In genomic region chr16:68081796-68082567, GRCh38 we compare ENCODE assay signal across 9 cellular contexts. TPM values are rescaled to one million over a fixed set of nuclear protein-coding genes. Genes with fewer than 3 reads are reported as not detected.
DNase-seq lines count a peak whose midpoint lies in the region; ATAC-seq and TF ChIP-seq lines count a peak whose summit lies in the region.
"Had no signal": no experiment of that assay in that cellular context is flagged by ENCODE, and none has a peak within 500 bp of the region (broad histone marks: within the 10 kb centered on the region; RNA-seq: fewer than 3 reads in every experiment).

No MANE protein-coding gene starts in this region.

- H2AFZ ChIP-seq in Loucy (ENCODE audit: low read length), result no peak overlapping the region
- no peak overlapping the region for H2AFZ ChIP-seq in PC-9

- no peak overlapping the region for H3K27ac ChIP-seq in CD4-positive, alpha-beta memory T cell (ENCODE audit: low read depth, low read length)
- H3K27ac ChIP-seq in duodenal mucosa (ENCODE audit: low read depth, low read length), result peak overlapping the region; percentile 44
- peak overlapping the region; percentile 90 for H3K27ac ChIP-seq in psoas muscle
- peak overlapping the region in 1 of 2 donors; percentile 32 for H3K27ac ChIP-seq in uterus
- H3K27ac ChIP-seq in PC-9, result no peak overlapping the region
- H3K27ac ChIP-seq: SJSA1 had no signal

- H3K9me3 ChIP-seq in CD4-positive, alpha-beta memory T cell (ENCODE audit: control insufficient read depth in 1 of 2, low read length in 2 of 2), result no peaks in the 10 kb centered on the region
- H3K9me3 ChIP-seq in Loucy (ENCODE audit: insufficient read depth, low read depth, low read length) (no peaks in the 10 kb centered on the region), duodenal mucosa (ENCODE audit: control insufficient read depth in 1 of 2, low read length in 2 of 2) (no peaks in the 10 kb centered on the region), psoas muscle (no peaks in the 10 kb centered on the region), uterus (no peaks in the 10 kb centered on the region), PC-9 (ENCODE audit: insufficient read depth, low read depth) (no peaks in the 10 kb centered on the region)
- H3K9me3 ChIP-seq: SJSA1 had no signal

- H3K36me3 ChIP-seq in CD4-positive, alpha-beta memory T cell (ENCODE audit: insufficient read depth, low read length), result no peaks in the 10 kb centered on the region
- H3K36me3 ChIP-seq in Loucy (ENCODE audit: insufficient read depth, low read length) (no peaks in the 10 kb centered on the region), duodenal mucosa (ENCODE audit: control insufficient read depth in 1 of 2, insufficient read depth in 2 of 2, low read length in 2 of 2) (peaks cover 0 to 12% of the 10 kb centered on the region in 2 donors), psoas muscle (ENCODE audit: insufficient read depth in 1 of 2, low read depth in 1 of 2) (peaks cover 0 to 13% of the 10 kb centered on the region in 2 donors), uterus (no peaks in the 10 kb centered on the region), PC-9 (ENCODE audit: low read depth) (no peaks in the 10 kb centered on the region)

- peak overlapping the region in 7 of 8 donors; percentile 38 to 91 (median 64) for H3K4me3 Mint-ChIP-seq in CD4-positive, alpha-beta memory T cell

- peak overlapping the region; percentile 67 to 95 (median 87) for H3K27ac Mint-ChIP-seq in CD4-positive, alpha-beta memory T cell

- CTCF ChIA-PET in CD4-positive, alpha-beta memory T cell (lab: Charles Lee; ENCODE audit: partially characterized antibody), result interaction anchor here (1.5 to 6.3 kb wide), 3 partner anchors 9 to 41 kb away, joined by 6 to 83 read pairs (median 67); no protein-coding TSS in a partner anchor
- CTCF ChIA-PET in PC-9 (lab: Charles Lee), result no interaction called here

- no peaks in the 10 kb centered on the region for H3K27me3 ChIP-seq in CD4-positive, alpha-beta memory T cell (ENCODE audit: insufficient read depth, low read length)
- H3K27me3 ChIP-seq in Loucy (ENCODE audit: insufficient read depth, low read length, poor library complexity, severe bottlenecking) (no peaks in the 10 kb centered on the region), duodenal mucosa (ENCODE audit: control insufficient read depth in 1 of 2, insufficient read depth in 2 of 2, low read length in 2 of 2) (no peaks in the 10 kb centered on the region), psoas muscle (ENCODE audit: insufficient read depth in 3 of 3, low read length in 2 of 3) (no peaks in the 10 kb centered on the region), uterus (no peaks in the 10 kb centered on the region), PC-9 (ENCODE audit: insufficient read depth, low read depth) (no peaks in the 10 kb centered on the region)
- H3K27me3 ChIP-seq: SJSA1 had no signal

- H3F3A ChIP-seq in Loucy (ENCODE audit: low read depth) (peaks cover 14% of the 10 kb centered on the region; the same call in 1 of the 2 replicates), PC-9 (ENCODE audit: insufficient read depth, low read depth) (peaks cover 17% of the 10 kb centered on the region)

- H4K20me1 ChIP-seq in Loucy (ENCODE audit: insufficient read depth, low read length, poor library complexity, severe bottlenecking) (peaks cover 15% of the 10 kb centered on the region), PC-9 (ENCODE audit: insufficient read depth) (peaks cover 2% of the 10 kb centered on the region; the same call in 1 of the 2 replicates)

- POLR2A ChIA-PET in CD4-positive, alpha-beta memory T cell (lab: Charles Lee; ENCODE audit: partially characterized antibody), result interaction anchor here (0.5 to 16.6 kb wide), 4 partner anchors 12 to 146 kb away, joined by 3 to 474 read pairs (median 18); partner anchors contain the start of gene PSMB10
- POLR2A ChIA-PET in PC-9 (lab: Charles Lee; ENCODE audit: unreplicated experiment), result interaction anchor here (0.5 kb wide), 1 partner anchor 65 kb away, joined by 14 read pairs; no protein-coding TSS in a partner anchor

- no peaks in the 10 kb centered on the region for H3K27me3 Mint-ChIP-seq in CD4-positive, alpha-beta memory T cell

- H3K9me3 Mint-ChIP-seq in CD4-positive, alpha-beta memory T cell, result no peaks in the 10 kb centered on the region

- no peak for TF ChIP-seq CTCF in Loucy (conservative IDR thresholded peaks at IDR 0.05; ENCODE audit: low read length)
- TF ChIP-seq CTCF in psoas muscle (IDR thresholded peaks at IDR 0.05), result no peak
- TF ChIP-seq CTCF in uterus (IDR thresholded peaks at IDR 0.05), result no peak
- no peak for TF ChIP-seq CTCF in PC-9 (conservative IDR thresholded peaks at IDR 0.05)

- no peaks in the 10 kb centered on the region for H3K9me2 ChIP-seq in Loucy (replicated peaks; ENCODE audit: low read depth, low read length)
- H3K9me2 ChIP-seq in PC-9 (ENCODE audit: insufficient read depth), result no peaks in the 10 kb centered on the region

- H3K79me2 ChIP-seq in Loucy (ENCODE audit: insufficient read depth, low read length) (peaks cover 61% of the 10 kb centered on the region), PC-9 (ENCODE audit: low read depth) (peaks cover 15% of the 10 kb centered on the region)

- H3K4me2 ChIP-seq in Loucy (ENCODE audit: low read depth, low read length, poor library complexity, severe bottlenecking) (peak overlapping the region; percentile 11), PC-9 (no peak overlapping the region)

- H3K9ac ChIP-seq in Loucy (ENCODE audit: low read depth, low read length, poor library complexity, severe bottlenecking) (peak overlapping the region; percentile 99), duodenal mucosa (ENCODE audit: low read depth in 1 of 2, low read length in 2 of 2) (peak overlapping the region; percentile 6 to 26)

- no peak for TF ChIP-seq POLR2A in uterus (IDR thresholded peaks at IDR 0.05)

- peaks cover 76% of the 10 kb centered on the region for H3K4me1 ChIP-seq in CD4-positive, alpha-beta memory T cell (ENCODE audit: insufficient read depth, low read length)
- peaks cover 67% of the 10 kb centered on the region for H3K4me1 ChIP-seq in Loucy (ENCODE audit: insufficient read depth, low read length, poor library complexity, severe bottlenecking)
- peaks cover 67 to 73% of the 10 kb centered on the region in 2 donors for H3K4me1 ChIP-seq in duodenal mucosa (ENCODE audit: control insufficient read depth in 1 of 2, insufficient read depth in 2 of 2, low read length in 2 of 2)
- peaks cover 44% of the 10 kb centered on the region for H3K4me1 ChIP-seq in psoas muscle
- peaks cover 8 to 17% of the 10 kb centered on the region in 2 donors for H3K4me1 ChIP-seq in uterus
- H3K4me1 ChIP-seq in PC-9 (replicated peaks; ENCODE audit: insufficient read depth), result peaks cover 3% of the 10 kb centered on the region

- peaks cover 5 to 23% of the 10 kb centered on the region in 2 donors for H3K36me3 Mint-ChIP-seq in CD4-positive, alpha-beta memory T cell

- peak overlapping the region in 1 of 2 donors; percentile 5 for H3K4me3 ChIP-seq in CD4-positive, alpha-beta memory T cell (ENCODE audit: low read length in 2 of 2)
- H3K4me3 ChIP-seq in Loucy (ENCODE audit: low read length, poor library complexity, severe bottlenecking), result no peak overlapping the region
- peak overlapping the region; percentile 8 to 25 for H3K4me3 ChIP-seq in duodenal mucosa (ENCODE audit: low read depth in 1 of 2, low read length in 2 of 2)
- no peak overlapping the region for H3K4me3 ChIP-seq in psoas muscle
- no peak overlapping the region for H3K4me3 ChIP-seq in uterus
- no peak overlapping the region for H3K4me3 ChIP-seq in PC-9
- H3K4me3 ChIP-seq: SJSA1 had no signal

- BruUV-seq in PC-9 (replicated peaks; lab: Mats Ljungman, UMichigan), result no TSS peak

- ATAC-seq in psoas muscle, result no peak

- peaks cover 57 to 81% (median 70%) of the 10 kb centered on the region in 4 donors for H3K4me1 Mint-ChIP-seq in CD4-positive, alpha-beta memory T cell

- intact Hi-C loops in CD4-positive, alpha-beta memory T cell (cut with micrococcal nuclease), result loop anchor here (2.0 kb wide), 1 partner anchor 17 kb away; no protein-coding TSS in a partner anchor
- intact Hi-C loops in psoas muscle (cut with DNase I) (no loop called here), uterus (cut with DNase I; ENCODE audit: low total_unique reads) (no loop called here), PC-9 (cut with micrococcal nuclease; ENCODE audit: unreplicated experiment) (no loop called here)

- no peak for DNase-seq in CD4-positive, alpha-beta memory T cell
- DNase-seq in psoas muscle, result no peak
- DNase-seq in uterus, result no peak
- DNase-seq in PC-9, result no peak
- no peak for DNase-seq in SKM-1 (lab: John Stamatoyannopoulos, UW; ENCODE audit: unreplicated experiment)
- DNase-seq: islet precursor cell had no signal

RNA-seq across cellular contexts. Expression of gene NFATC3, which starts 3.2 kb away (rescaled TPM):
- 100 to 1,000 TPM; 127 to 134 TPM for total RNA-seq in CD4-positive, alpha-beta memory T cell
- polyA plus RNA-seq in CD4-positive, alpha-beta memory T cell, result 10 to 100 TPM; 76.5 to 94.9 TPM
- total RNA-seq in psoas muscle (10 to 100 TPM; 40.8 to 53.5 (median 44.0) TPM), uterus (10 to 100 TPM; 22.6 to 74.0 (median 48.4) TPM), PC-9 (2021) (37.2 and 43.7 TPM in 2 replicates)
- 10 to 100 TPM in 2 of 3 donors, 1 to 10 TPM in 1; 9.8 to 43.1 (median 17.3) TPM for polyA plus RNA-seq in psoas muscle

RNA-seq across cellular contexts. Expression of gene DUS2, which starts 58.9 kb away (rescaled TPM):
- total RNA-seq in CD4-positive, alpha-beta memory T cell, result 10 to 100 TPM; 13.8 to 14.6 TPM
- 10 to 100 TPM in 1 of 2 donors, 1 to 10 TPM in 1; 9.0 to 11.9 TPM for polyA plus RNA-seq in CD4-positive, alpha-beta memory T cell
- total RNA-seq in psoas muscle (10 to 100 TPM in 2 of 4 donors, 1 to 10 TPM in 2; 7.0 to 10.5 (median 9.8) TPM), uterus (10 to 100 TPM in 1 of 4 donors, 1 to 10 TPM in 3; 2.0 to 18.4 (median 5.6) TPM), PC-9 (2021) (25.4 and 29.7 TPM in 2 replicates)
- 10 to 100 TPM in 1 of 3 donors, 1 to 10 TPM in 2; 3.4 to 15.1 (median 9.5) TPM for polyA plus RNA-seq in psoas muscle

RNA-seq across cellular contexts. Expression of gene DDX28, which starts 59.0 kb away (rescaled TPM):
- total RNA-seq in CD4-positive, alpha-beta memory T cell, result 10 to 100 TPM; 16.1 to 17.0 TPM
- polyA plus RNA-seq in CD4-positive, alpha-beta memory T cell, result 10 to 100 TPM; 36.0 to 55.8 TPM
- total RNA-seq in psoas muscle (10 to 100 TPM; 10.0 to 19.3 (median 14.4) TPM), uterus (10 to 100 TPM in 2 of 4 donors, 1 to 10 TPM in 2; 2.9 to 14.1 (median 11.8) TPM), PC-9 (2021) (6.3 and 7.5 TPM in 2 replicates)
- 10 to 100 TPM; 11.9 to 20.2 (median 12.6) TPM for polyA plus RNA-seq in psoas muscle

Comparison
In these comparisons a context has a peak if more than half of its experiments do, and no peak if none do; other contexts are left out.
1. H3K27ac ChIP-seq: peak in duodenal mucosa (single experiment) and psoas muscle (single experiment); none in CD4-positive, alpha-beta memory T cell (single experiment) and PC-9 (single experiment).
2. H3K4me3 ChIP-seq: peak in duodenal mucosa (2 of 2); none in Loucy (single experiment), psoas muscle (single experiment), uterus (0 of 2) and PC-9 (single experiment).